ENCODE assay signal across 8 cellular contexts in the genomic region with DNA sequence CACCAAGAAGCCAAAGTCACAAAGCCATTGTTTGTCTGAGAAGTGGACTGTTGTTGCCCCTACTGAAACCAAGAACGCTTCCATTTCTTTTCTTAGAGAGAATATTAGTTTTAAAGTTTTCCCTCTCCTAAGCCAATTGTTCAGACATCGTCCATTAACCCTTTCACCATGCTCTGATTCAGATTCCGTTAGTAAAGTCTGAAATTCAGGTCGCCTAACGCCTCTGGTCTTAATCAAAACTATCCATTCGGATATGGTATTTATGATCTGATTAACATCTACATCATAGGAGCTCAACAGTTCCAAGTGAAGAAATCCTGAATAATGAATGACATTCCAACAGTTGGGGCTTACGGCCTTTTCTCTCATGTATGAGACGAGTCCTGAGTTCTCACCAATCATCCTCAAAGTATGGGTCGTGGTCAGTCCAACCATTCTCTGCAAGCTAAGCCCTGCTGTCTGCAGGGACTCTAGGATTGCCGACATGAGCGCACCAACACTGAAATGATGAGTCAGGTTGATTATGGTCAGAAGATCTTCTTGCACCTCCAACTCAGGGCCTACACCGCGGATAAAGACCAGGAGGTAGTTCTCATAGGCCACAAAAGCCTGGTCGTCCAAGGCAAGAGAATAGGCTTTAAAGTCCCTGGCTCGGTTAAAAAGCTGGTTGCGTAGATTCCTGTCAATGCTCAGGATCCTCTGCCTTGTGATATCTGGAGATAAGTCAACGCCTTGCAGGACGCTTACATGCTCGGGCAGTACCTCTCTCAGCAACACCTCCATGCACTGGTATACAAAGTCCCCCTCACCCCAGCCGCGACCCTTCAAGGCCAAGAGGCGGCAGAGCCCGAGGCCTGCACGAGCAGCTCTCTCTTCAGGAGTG. TPM values are rescaled to one million over a fixed set of nuclear protein-coding genes. Genes with fewer than 3 reads are reported as not detected.
A peak's percentile ranks its signal among the peaks of the same experiment; 100 is the strongest.
DNase-seq lines count a peak whose midpoint lies in the region; ATAC-seq and TF ChIP-seq lines count a peak whose summit lies in the region.

No MANE protein-coding gene starts in this region.

- H3K9ac ChIP-seq in mesendoderm (ENCODE audit: low read length): peak overlapping the region; percentile 99

- peaks cover 11% of the 10 kb centered on the region for H3K4me1 ChIP-seq in mesendoderm (ENCODE audit: control insufficient read depth, low read depth, low read length)

- peak overlapping the region; percentile 68 for H2AK5ac ChIP-seq in mesendoderm (ENCODE audit: low read length)

- H3K4me2 ChIP-seq in mesendoderm (ENCODE audit: low read length): peak overlapping the region; percentile 82

- no peaks in the 10 kb centered on the region for H3K36me3 ChIP-seq in mesendoderm (ENCODE audit: control insufficient read depth, insufficient read depth, low read length)

- peaks cover 7% of the 10 kb centered on the region for H3K79me1 ChIP-seq in mesendoderm (ENCODE audit: low read length)

- H3K23ac ChIP-seq in mesendoderm (ENCODE audit: low read length): peak overlapping the region; percentile 95

- H2BK15ac ChIP-seq in mesendoderm (replicated peaks; ENCODE audit: low read depth): no peak overlapping the region

- peak overlapping the region; percentile 3 for H3K18ac ChIP-seq in mesendoderm (ENCODE audit: low read length)

- H3K79me2 ChIP-seq in mesendoderm (ENCODE audit: control insufficient read depth, insufficient read depth, low read length): peaks cover 33% of the 10 kb centered on the region

- no peak overlapping the region for H4K5ac ChIP-seq in mesendoderm (ENCODE audit: low read length)

- H2BK5ac ChIP-seq in mesendoderm (ENCODE audit: low read length): peak overlapping the region; percentile 95

- peak; percentile 45 for DNase-seq in AG08395 (ENCODE audit: low spot score)
- peak; percentile 31 to 32 for DNase-seq in HL-60 (ENCODE audit: low read depth in 1 of 2, low spot score in 1 of 2)
- peak; percentile 48 for DNase-seq in cerebellar cortex (ENCODE audit: low spot score)
- DNase-seq in mesendoderm: no peak
- DNase-seq in SIG-M5 (lab: John Stamatoyannopoulos, UW): no peak
- DNase-seq in HK-2 (ENCODE audit: unreplicated experiment): no peak
- DNase-seq in NCI-H1930 (lab: John Stamatoyannopoulos, UW): no peak

- H3K4me3 ChIP-seq in HL-60 (replicated peaks; ENCODE audit: insufficient read depth, low read length) (peak overlapping the region; percentile 64), mesendoderm (ENCODE audit: low read length) (peak overlapping the region; percentile 94)

- H3K27me3 ChIP-seq in HL-60 (ENCODE audit: insufficient read depth, poor library complexity, severe bottlenecking): no peaks in the 10 kb centered on the region
- H3K27me3 ChIP-seq in mesendoderm (ENCODE audit: insufficient read depth, low read length, poor library complexity): no peaks in the 10 kb centered on the region

- no peak for TF ChIP-seq CTCF in HL-60 (IDR thresholded peaks at IDR 0.05; ENCODE audit: insufficient read depth, low read length)

- peak overlapping the region; percentile 85 for H3K4ac ChIP-seq in mesendoderm (ENCODE audit: low read depth, low read length)

- H2BK120ac ChIP-seq in mesendoderm (ENCODE audit: low read depth, low read length): no peak overlapping the region

- ATAC-seq in HG02798 (IDR thresholded peaks at IDR 0.05; ENCODE audit: poor library complexity, unreplicated experiment): no peak

- H4K8ac ChIP-seq in mesendoderm (ENCODE audit: low read depth, low read length): no peak overlapping the region

- H3K56ac ChIP-seq in mesendoderm (ENCODE audit: low read length): peak overlapping the region; percentile 99

- H3K27ac ChIP-seq in HL-60 (replicated peaks) (peak overlapping the region; percentile 94), mesendoderm (ENCODE audit: low read depth, low read length) (peak overlapping the region; percentile 89)

- WGBS in mesendoderm (ENCODE audit: extremely low coverage, insufficient coverage, low lambda C conversion rate): no CpG with 5 or more reads among the region's 24 CpGs

RNA-seq across cellular contexts. Expression of a gene that starts 0.8 kb away (rescaled TPM):
- polyA plus RNA-seq in mesendoderm (2013, experiment 1 of 2): 6.6 TPM
- polyA plus RNA-seq in mesendoderm (2013, experiment 2 of 2): 6.6 TPM

RNA-seq across cellular contexts. Expression of a gene that starts 1.2 kb away (rescaled TPM):
- 35.9 TPM for polyA plus RNA-seq in mesendoderm (2013, experiment 1 of 2)
- 35.5 TPM for polyA plus RNA-seq in mesendoderm (2013, experiment 2 of 2)

RNA-seq across cellular contexts. Expression of a gene that starts 47.3 kb away (rescaled TPM):
- polyA plus RNA-seq in mesendoderm (2013, experiment 1 of 2): 1.0 TPM
- 1.1 TPM for polyA plus RNA-seq in mesendoderm (2013, experiment 2 of 2)

Comparison
In these comparisons a context has a peak if more than half of its experiments do, and no peak if none do; other contexts are left out.
1. DNase-seq: peak in AG08395 (single experiment), HL-60 (2 of 2) and cerebellar cortex (single experiment); none in mesendoderm (single experiment), SIG-M5 (single experiment), HK-2 (single experiment) and NCI-H1930 (0 of 2).